9 cellular contexts compared by ENCODE assay signal in genomic region chr12:128820723-128821432, GRCh38. TPM values are rescaled to one million over a fixed set of nuclear protein-coding genes. Genes with fewer than 3 reads are reported as not detected.
DNase-seq lines count a peak whose midpoint lies in the region; ATAC-seq, FAIRE-seq and TF ChIP-seq lines count a peak whose summit lies in the region.
"Had no signal": no experiment of that assay in that cellular context is flagged by ENCODE, and none has a peak within 500 bp of the region (broad histone marks: within the 10 kb centered on the region; RNA-seq: fewer than 3 reads in every experiment).

No MANE protein-coding gene starts in this region.

- TF ChIP-seq CTCF in body of pancreas (IDR thresholded peaks at IDR 0.05): no peak

- FAIRE-seq in GM12892 (lab: Jason Lieb, UNC): peak; percentile 97

- H3K36me3 ChIP-seq in body of pancreas (replicated peaks in 1 of 2; ENCODE audit: insufficient read depth in 1 of 2, low read depth in 2 of 2): no peaks in the 10 kb centered on the region

- peak; percentile 64 for ATAC-seq in GM19467 (IDR thresholded peaks at IDR 0.05; ENCODE audit: unreplicated experiment)
- peak; percentile 52 for ATAC-seq in HG03460 (IDR thresholded peaks at IDR 0.05; ENCODE audit: unreplicated experiment)
- no peak for ATAC-seq in body of pancreas
- no peak for ATAC-seq in left lobe of liver

- 64 to 92% methylated on average over 7 of the region's 7 CpGs for WGBS in body of pancreas, 2 donors

- no peaks in the 10 kb centered on the region for H3K27me3 ChIP-seq in body of pancreas

- TF ChIP-seq POLR2A in GM12892 (IDR thresholded peaks at IDR 0.05; ENCODE audit: low read depth, low read length) (peak; percentile 74), body of pancreas (IDR thresholded peaks at IDR 0.05) (no peak)

- H3K27ac ChIP-seq in body of pancreas: no peak overlapping the region

- intact Hi-C loops in body of pancreas (cut with DNase I): no loop called here
- intact Hi-C loops in posterior vena cava (cut with DNase I): no loop called here

- peaks cover 74% of the 10 kb centered on the region for H3K4me1 ChIP-seq in body of pancreas

- no peak overlapping the region for H3K4me3 ChIP-seq in body of pancreas

- DNase-seq in GM12892 (ENCODE audit: insufficient read length): no peak
- DNase-seq in body of pancreas: peak in 3 of 4 donors; percentile 17 to 70 (median 30)
- peak; percentile 84 for DNase-seq in posterior vena cava (ENCODE audit: low spot score)
- DNase-seq in NCI-H446 treated with DMSO at 0.1 percent for 48 hours (lab: John Stamatoyannopoulos, UW): no peak
- no peak for DNase-seq in NCI-H2227 (lab: John Stamatoyannopoulos, UW; ENCODE audit: unreplicated experiment)
- DNase-seq in left lobe of liver (ENCODE audit: low spot score): no peak

- H3K9me3 ChIP-seq in body of pancreas: no peaks in the 10 kb centered on the region

RNA-seq across cellular contexts. Expression of gene SLC15A4, which starts 2.9 kb away (rescaled TPM):
- 84.2 TPM for polyA plus RNA-seq in GM12892 (2012; ENCODE audit: missing spikeins)
- total RNA-seq in body of pancreas (10 to 100 TPM; 14.5 to 21.0 TPM), posterior vena cava (10 to 100 TPM; 26.8 to 27.0 TPM), left lobe of liver (11.8 TPM)

RNA-seq across cellular contexts. Expression of gene GLT1D1, which starts 32.4 kb away (rescaled TPM):
- polyA plus RNA-seq in GM12892 (2012; ENCODE audit: missing spikeins): 5.3 TPM
- total RNA-seq in body of pancreas (not detected), posterior vena cava (1 to 10 TPM in 1 of 2 donors, under 1 TPM in 1; 0.67 to 1.9 TPM), left lobe of liver (15.9 TPM)
- total RNA-seq: M059J had no signal

Comparison
In these comparisons a context has a peak if more than half of its experiments do, and no peak if none do; other contexts are left out.
1. DNase-seq: peak in body of pancreas (3 of 4) and posterior vena cava (single experiment); none in GM12892 (single experiment), NCI-H446 treated with DMSO at 0.1 percent for 48 hours (single experiment), NCI-H2227 (single experiment) and left lobe of liver (single experiment).
2. ATAC-seq: peak in GM19467 (single experiment) and HG03460 (single experiment); none in body of pancreas (single experiment) and left lobe of liver (single experiment).